In the genomic region with DNA sequence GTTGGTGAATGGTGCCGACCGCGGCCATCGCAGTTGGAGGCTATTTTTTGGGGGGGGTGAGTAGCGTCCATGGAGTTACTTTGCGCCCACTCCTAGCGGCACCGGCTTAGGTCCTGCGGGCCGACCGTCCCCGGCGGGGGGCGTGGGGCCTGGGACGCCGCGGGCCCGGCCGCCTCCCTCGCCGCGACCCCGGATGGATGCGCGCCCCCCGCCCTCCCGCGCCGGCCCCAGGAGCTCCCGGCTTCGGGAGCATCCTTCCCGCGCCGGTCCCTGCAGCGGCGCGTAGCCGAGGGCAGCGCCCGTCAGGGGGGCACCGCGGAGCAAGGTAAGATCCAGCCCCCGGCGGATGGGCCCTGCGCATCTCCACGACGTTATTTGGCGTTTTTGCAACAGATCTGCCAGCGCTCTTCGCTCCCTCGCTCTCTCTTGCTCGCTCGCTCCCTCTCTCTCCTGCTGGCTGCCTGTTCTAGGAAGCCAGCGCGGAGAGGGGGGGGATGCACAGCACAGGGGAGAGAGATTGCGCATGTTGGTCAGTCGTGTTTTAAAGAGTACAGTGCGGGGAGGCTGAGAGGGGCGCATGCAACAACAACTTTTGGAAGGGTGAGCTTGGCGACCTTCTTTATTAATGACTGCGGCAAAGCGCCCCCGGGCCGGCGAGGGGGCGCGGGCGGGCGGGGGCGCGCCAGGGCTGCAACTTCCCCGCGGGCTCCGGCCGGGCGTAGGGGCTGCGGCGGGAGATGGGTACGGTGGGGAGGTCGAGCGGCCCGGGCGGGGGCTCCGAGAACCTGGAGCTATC, we compare ENCODE assay signal across 8 cellular contexts. TPM values are rescaled to one million over a fixed set of nuclear protein-coding genes. Genes with fewer than 3 reads are reported as not detected.
DNase-seq lines count a peak whose midpoint lies in the region; ATAC-seq and TF ChIP-seq lines count a peak whose summit lies in the region.

No MANE protein-coding gene starts in this region.

- no peak for TF ChIP-seq CTCF in GM06990 (IDR thresholded peaks at IDR 0.05; ENCODE audit: insufficient read depth, low read length, poor library complexity, severe bottlenecking)
- TF ChIP-seq CTCF in lung (IDR thresholded peaks at IDR 0.05; ENCODE audit: control extremely low read depth, extremely low read depth) = no peak

- no peaks in the 10 kb centered on the region for H3K27me3 ChIP-seq in GM06990 (replicated peaks; ENCODE audit: control insufficient read depth, insufficient read depth, low read length)
- no peaks in the 10 kb centered on the region for H3K27me3 ChIP-seq in effector memory CD4-positive, alpha-beta T cell (replicated peaks; ENCODE audit: control insufficient read depth, insufficient read depth, low read length, poor library complexity, severe bottlenecking)
- no peaks in the 10 kb centered on the region for H3K27me3 ChIP-seq in lung (ENCODE audit: control insufficient read depth, insufficient read depth)

- peaks cover 41% of the 10 kb centered on the region for H3K4me1 ChIP-seq in effector memory CD4-positive, alpha-beta T cell (ENCODE audit: control insufficient read depth, insufficient read depth, low read length, poor library complexity, severe bottlenecking)
- peaks cover 3 to 21% of the 10 kb centered on the region in 2 donors for H3K4me1 ChIP-seq in lung (ENCODE audit: control insufficient read depth in 2 of 2, insufficient read depth in 2 of 2, low read length in 2 of 2)

- peak overlapping the region; percentile 98 for H3K27ac ChIP-seq in effector memory CD4-positive, alpha-beta T cell (ENCODE audit: insufficient read depth, low read length, poor library complexity, severe bottlenecking)
- H3K27ac ChIP-seq in lung (ENCODE audit: low read depth in 1 of 2, low read length in 1 of 2) = peak overlapping the region; percentile 96 to 97

- H3K36me3 ChIP-seq in GM06990 (ENCODE audit: control insufficient read depth, insufficient read depth, low read length) = no peaks in the 10 kb centered on the region
- no peaks in the 10 kb centered on the region for H3K36me3 ChIP-seq in effector memory CD4-positive, alpha-beta T cell (ENCODE audit: control insufficient read depth, insufficient read depth, low read length)
- H3K36me3 ChIP-seq in lung (ENCODE audit: control insufficient read depth in 2 of 2, insufficient read depth in 2 of 2, low read length in 2 of 2) = no peaks in the 10 kb centered on the region

- H3K9me3 ChIP-seq in effector memory CD4-positive, alpha-beta T cell (ENCODE audit: control insufficient read depth, low read length) = no peaks in the 10 kb centered on the region
- H3K9me3 ChIP-seq in lung (ENCODE audit: control insufficient read depth in 2 of 2, insufficient read depth in 1 of 2, low read length in 1 of 2) = no peaks in the 10 kb centered on the region

- 0% methylated on average over 68 to 84 of the region's 84 CpGs for WGBS in lung, 2 donors

- H3K4me3 ChIP-seq in GM06990 (replicated peaks; ENCODE audit: low read depth, low read length) (peak overlapping the region; percentile 90), lung (peak overlapping the region; percentile 95)
- peak overlapping the region; percentile 87 for H3K4me3 ChIP-seq in effector memory CD4-positive, alpha-beta T cell (ENCODE audit: insufficient read depth, low read depth, low read length, poor library complexity, severe bottlenecking)

- peak; percentile 17 for ATAC-seq in HG03045 (IDR thresholded peaks at IDR 0.05; ENCODE audit: unreplicated experiment)
- ATAC-seq in lung (ENCODE audit: insufficient read depth, low FRiP score) = peak; percentile 21

- DNase-seq in GM06990 (ENCODE audit: extremely low read depth, insufficient read length) (peak; percentile 67), NCI-H69 (lab: John Stamatoyannopoulos, UW) (peak; percentile 83), lung (ENCODE audit: low spot score) (peak; percentile 79), mesenteric fat pad (ENCODE audit: low spot score) (no peak)
- DNase-seq in activated CD8-positive, alpha-beta memory T cell treated with anti-CD3 and anti-CD28 coated beads for 24 hours = peak; percentile 84
- DNase-seq in effector memory CD4-positive, alpha-beta T cell = peak; percentile 44 to 52 (median 47)
- peak in 2 of 3 donors; percentile 37 to 55 for DNase-seq in stimulated activated CD4-positive, alpha-beta T cell treated with anti-CD3 and anti-CD28 coated beads, TNF-alpha, amount 100 ng/mL, for 48 hours (ENCODE audit: low read depth in 3 of 3)

RNA-seq across cellular contexts. Expression of a gene that starts 0.4 kb away (rescaled TPM):
- total RNA-seq in lung = 10 to 100 TPM; 24.4 to 53.5 TPM
- 10 to 100 TPM; 12.4 to 16.3 TPM for polyA plus RNA-seq in lung
- total RNA-seq in mesenteric fat pad = 31.6 TPM
